Comparison of ENCODE assay signal across 7 cellular contexts in the genomic region with DNA sequence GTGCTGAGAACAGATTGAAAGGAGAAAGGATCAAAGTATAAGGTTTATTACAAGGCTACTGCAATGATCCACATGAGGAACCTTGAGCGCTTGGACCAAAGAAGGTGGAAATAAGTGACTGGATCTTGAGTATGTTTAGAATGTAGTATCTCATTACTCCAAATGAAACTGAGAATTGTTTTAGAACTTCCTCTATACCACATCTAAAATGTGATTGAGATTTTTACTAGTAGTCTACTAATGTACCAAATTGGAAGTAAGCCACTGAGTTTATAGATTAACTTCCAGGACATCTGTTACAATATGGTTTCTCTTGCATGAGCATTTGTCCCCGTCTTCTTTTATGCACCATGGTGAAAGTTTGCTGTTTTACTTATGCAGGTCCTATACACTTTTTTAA.
"Had no signal": no experiment of that assay in that cellular context is flagged by ENCODE, and none has a peak within 500 bp of the region (broad histone marks: within the 10 kb centered on the region; RNA-seq: fewer than 3 reads in every experiment).

No MANE protein-coding gene starts in this region.

- ATAC-seq: GM23338, K562 had no signal

- H3K4me3 ChIP-seq: GM23338, K562 had no signal

- DNase-seq: H9, HCEC 1CT, IMR-90, Kasumi-1, KG1 had no signal
